Comparison of ENCODE assay signal across 1 cellular context in the genomic region with DNA sequence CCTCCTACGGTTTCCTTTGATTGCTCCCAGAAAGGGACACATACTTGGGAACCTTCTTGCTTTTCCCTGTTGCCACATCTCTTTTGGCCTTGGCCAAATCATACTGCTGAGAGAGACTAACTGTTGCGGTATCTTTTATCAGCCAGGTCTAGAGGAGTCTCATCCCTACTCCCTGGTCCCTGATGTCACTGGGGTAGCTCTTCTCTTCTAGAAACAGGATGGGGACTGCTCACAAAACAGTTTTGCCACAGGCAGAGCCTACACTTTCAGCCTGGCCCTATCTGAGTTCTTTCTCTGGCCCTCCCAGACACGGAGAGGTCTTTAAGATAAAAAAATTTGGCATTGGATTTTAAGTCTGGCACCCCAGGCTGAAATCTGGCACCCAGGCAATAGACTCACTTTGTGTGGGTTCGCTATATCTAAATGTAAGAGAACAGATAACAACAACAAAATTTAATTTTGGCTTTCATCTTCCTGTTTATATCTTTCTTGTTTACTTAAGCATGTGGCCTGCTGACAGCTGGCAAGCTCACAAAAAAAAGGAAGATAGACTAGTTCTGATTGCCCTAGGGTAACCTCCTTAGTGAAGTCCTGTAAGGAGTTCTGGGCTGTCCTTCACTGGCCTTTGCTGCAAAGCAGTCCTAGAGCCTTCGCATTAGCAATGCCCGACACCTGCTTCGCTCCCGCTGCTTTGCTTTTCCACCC.
TF ChIP-seq lines count a peak whose summit lies in the region.

No MANE protein-coding gene starts in this region.

TF ChIP-seq in WTC11, 78 proteins besides CTCF, POLR2A, EP300 and RAD21 (continued from another document):
- TF ChIP-seq, protein P1, sequence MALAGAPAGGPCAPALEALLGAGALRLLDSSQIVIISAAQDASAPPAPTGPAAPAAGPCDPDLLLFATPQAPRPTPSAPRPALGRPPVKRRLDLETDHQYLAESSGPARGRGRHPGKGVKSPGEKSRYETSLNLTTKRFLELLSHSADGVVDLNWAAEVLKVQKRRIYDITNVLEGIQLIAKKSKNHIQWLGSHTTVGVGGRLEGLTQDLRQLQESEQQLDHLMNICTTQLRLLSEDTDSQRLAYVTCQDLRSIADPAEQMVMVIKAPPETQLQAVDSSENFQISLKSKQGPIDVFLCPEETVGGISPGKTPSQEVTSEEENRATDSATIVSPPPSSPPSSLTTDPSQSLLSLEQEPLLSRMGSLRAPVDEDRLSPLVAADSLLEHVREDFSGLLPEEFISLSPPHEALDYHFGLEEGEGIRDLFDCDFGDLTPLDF (CRISPR knock-in tag; IDR thresholded peaks at IDR 0.05) = no peak
- TF ChIP-seq ERG (CRISPR knock-in tag; IDR thresholded peaks at IDR 0.05) (no peak), GTF2I (CRISPR knock-in tag; conservative IDR thresholded peaks at IDR 0.05) (no peak), ZNF317 (CRISPR knock-in tag; IDR thresholded peaks at IDR 0.05; ENCODE audit: borderline replicate concordance, low read depth) (no peak), ZNF219 (CRISPR knock-in tag; IDR thresholded peaks at IDR 0.05; ENCODE audit: borderline replicate concordance) (no peak), GABPB1 (CRISPR knock-in tag; IDR thresholded peaks at IDR 0.05) (no peak)
TF ChIP-seq in WTC11: peak in this region for 0.
